24 cellular contexts compared by ENCODE assay signal in genomic region chr18:39235118-39235719, GRCh38.
DNase-seq lines count a peak whose midpoint lies in the region; ATAC-seq, FAIRE-seq and TF ChIP-seq lines count a peak whose summit lies in the region.
"Had no signal": no experiment of that assay in that cellular context is flagged by ENCODE, and none has a peak within 500 bp of the region (broad histone marks: within the 10 kb centered on the region; RNA-seq: fewer than 3 reads in every experiment).

No MANE protein-coding gene starts in this region.

- no peaks in the 10 kb centered on the region for H4K20me1 ChIP-seq in HepG2 (ENCODE audit: insufficient read depth, low read length)
- H4K20me1 ChIP-seq: BLaER1 treated with 17β-estradiol and CSF1 and Interleukin-3, amounts not matched to agents 10 nM and 100 nM had no signal

- no TSS peak for BruUV-seq in HepG2 (replicated peaks; lab: Mats Ljungman, UMichigan)

- H3K9me3 ChIP-seq in HepG2 (ENCODE audit: low read length) (no peaks in the 10 kb centered on the region), neuronal stem cell (replicated peaks in 1 of 2; ENCODE audit: control insufficient read depth in 2 of 2, insufficient read depth in 1 of 2, low read depth in 1 of 2, low read length in 2 of 2) (peaks cover 4 to 9% of the 10 kb centered on the region in 2 donors)
- H3K9me3 ChIP-seq: A549, Caco-2 had no signal

- H3K4me3 Mint-ChIP-seq in activated naive CD8-positive, alpha-beta T cell treated with anti-CD3 and anti-CD28 coated beads, Interleukin-2, amount 50 U/mL, for 24 hours, result no peak overlapping the region
- no peak overlapping the region for H3K4me3 Mint-ChIP-seq in activated naive CD8-positive, alpha-beta T cell treated with anti-CD3 and anti-CD28 coated beads for 36 hours
- no peak overlapping the region for H3K4me3 Mint-ChIP-seq in stimulated activated memory B cell treated with anti-CD40 and anti-IgM and Interleukin-4, amounts not matched to agents 10 μg/mL and 1 μg/mL and 100 μg/mL, for 72 hours
- H3K4me3 Mint-ChIP-seq: B cell; CD4-positive, alpha-beta T cell; CD8-positive, alpha-beta T cell had no signal

- peak overlapping the region; percentile 17 for H3K23ac ChIP-seq in neuronal stem cell (ENCODE audit: low read depth, low read length, poor library complexity)

- H3K18ac ChIP-seq in neuronal stem cell (ENCODE audit: low read length), result peak overlapping the region; percentile 22

- no peaks in the 10 kb centered on the region for H3K36me3 Mint-ChIP-seq in activated naive CD8-positive, alpha-beta T cell treated with anti-CD3 and anti-CD28 coated beads, Interleukin-2, amount 50 U/mL, for 24 hours (ENCODE audit: low read depth)
- no peaks in the 10 kb centered on the region for H3K36me3 Mint-ChIP-seq in activated naive CD8-positive, alpha-beta T cell treated with anti-CD3 and anti-CD28 coated beads for 36 hours
- no peaks in the 10 kb centered on the region for H3K36me3 Mint-ChIP-seq in stimulated activated memory B cell treated with anti-CD40 and anti-IgM and Interleukin-4, amounts not matched to agents 10 μg/mL and 1 μg/mL and 100 μg/mL, for 72 hours
- H3K36me3 Mint-ChIP-seq: CD8-positive, alpha-beta T cell had no signal

- no peak for TF ChIP-seq CTCF in HepG2 (CRISPR knock-in tag; IDR thresholded peaks at IDR 0.05)

- intact Hi-C loops in HepG2 (cut with micrococcal nuclease; ENCODE audit: unreplicated experiment), result no loop called here

- no peak overlapping the region for H3K4ac ChIP-seq in neuronal stem cell (ENCODE audit: low read length)

- H3K9ac ChIP-seq in HepG2 (ENCODE audit: insufficient read depth, low read depth, low read length) (no peak overlapping the region), neuronal stem cell (ENCODE audit: low read depth, low read length, poor library complexity) (no peak overlapping the region)
- H3K9ac ChIP-seq: BLaER1 treated with 17β-estradiol and CSF1 and Interleukin-3, amounts not matched to agents 10 nM and 100 nM had no signal

- H3K14ac ChIP-seq in neuronal stem cell (ENCODE audit: low read length), result peak overlapping the region; percentile 78

- no peak overlapping the region for H4K91ac ChIP-seq in neuronal stem cell (ENCODE audit: low read depth, low read length, poor library complexity)

- H3K27ac ChIP-seq in HepG2 (ENCODE audit: extremely low read length, insufficient read depth, low read length) (no peak overlapping the region), neuronal stem cell (replicated peaks; ENCODE audit: low read length) (no peak overlapping the region)
- H3K27ac ChIP-seq: 22Rv1; A549; BLaER1 treated with 17β-estradiol and CSF1 and Interleukin-3, amounts not matched to agents 10 nM and 100 nM; C4-2B had no signal

- H2BK120ac ChIP-seq in neuronal stem cell (ENCODE audit: low read depth, low read length), result no peak overlapping the region

- TF ChIP-seq EP300 in HepG2 (IDR thresholded peaks at IDR 0.05; ENCODE audit: low read depth in 2 of 2, low read length in 2 of 2) (no peak), HepG2 (CRISPR knock-in tag; IDR thresholded peaks at IDR 0.05; ENCODE audit: borderline replicate concordance) (no peak)

- no peaks in the 10 kb centered on the region; a peak in 1 of 5 replicates for H3K27me3 ChIP-seq in HepG2 (ENCODE audit: control insufficient read depth in 1 of 2, insufficient read depth in 2 of 2, low read length in 2 of 2)
- H3K27me3 ChIP-seq in neuronal stem cell (ENCODE audit: control insufficient read depth in 3 of 3, insufficient read depth in 3 of 3, low read depth in 1 of 3, low read length in 3 of 3), result no peaks in the 10 kb centered on the region
- H3K27me3 ChIP-seq: BLaER1 treated with 17β-estradiol and CSF1 and Interleukin-3, amounts not matched to agents 10 nM and 100 nM had no signal

- peaks cover 22% of the 10 kb centered on the region for H3K4me1 ChIP-seq in HepG2 (ENCODE audit: insufficient read depth, low read length)
- peaks cover 0 to 1% of the 10 kb centered on the region in 2 donors for H3K4me1 ChIP-seq in neuronal stem cell (ENCODE audit: control insufficient read depth in 2 of 2, insufficient read depth in 1 of 2, low read depth in 1 of 2, low read length in 2 of 2)
- H3K4me1 ChIP-seq: A549; BLaER1 treated with 17β-estradiol and CSF1 and Interleukin-3, amounts not matched to agents 10 nM and 100 nM; Caco-2 had no signal

- no peak for DNase-seq in activated naive CD8-positive, alpha-beta T cell treated with anti-CD3 and anti-CD28 coated beads, Interleukin-2, amount 50 U/mL, for 24 hours
- DNase-seq in activated naive CD8-positive, alpha-beta T cell treated with anti-CD3 and anti-CD28 coated beads for 36 hours, result no peak
- DNase-seq in HepG2 (ENCODE audit: low spot score) (no peak), neuronal stem cell (ENCODE audit: low spot score) (no peak), OCI-M2 (lab: John Stamatoyannopoulos, UW; ENCODE audit: unreplicated experiment) (no peak), NCI-H1694 treated with DMSO at 0.1 percent for 48 hours (lab: John Stamatoyannopoulos, UW) (no peak)
- DNase-seq: AML-193; Caco-2; Calu3; CD4-positive, alpha-beta T cell; CD8-positive, alpha-beta T cell; DMS79 treated with DMSO at 0.1 percent for 48 hours; GF-D8 had no signal

- H3K79me2 ChIP-seq in HepG2 (ENCODE audit: insufficient read depth, low read length), result no peaks in the 10 kb centered on the region

- H3K4me2 ChIP-seq in HepG2 (ENCODE audit: low read depth, low read length), result no peak overlapping the region
- H3K4me2 ChIP-seq in neuronal stem cell (ENCODE audit: insufficient read depth, low read length, poor library complexity, severe bottlenecking), result no peak overlapping the region
- H3K4me2 ChIP-seq: A549; BLaER1 treated with 17β-estradiol and CSF1 and Interleukin-3, amounts not matched to agents 10 nM and 100 nM had no signal

- H3K79me1 ChIP-seq in neuronal stem cell (ENCODE audit: low read depth, low read length), result no peaks in the 10 kb centered on the region

- no peak overlapping the region for H2BK15ac ChIP-seq in neuronal stem cell (ENCODE audit: low read length)

- no peak overlapping the region for H2BK5ac ChIP-seq in neuronal stem cell (ENCODE audit: low read length)

- H4K8ac ChIP-seq in neuronal stem cell (ENCODE audit: low read depth, low read length), result no peak overlapping the region

- H2AFZ ChIP-seq in HepG2 (ENCODE audit: low read length) (no peak overlapping the region), neuronal stem cell (ENCODE audit: low read length) (no peak overlapping the region)

- in situ Hi-C loops in HepG2 (cut with HindIII; ENCODE audit: extremely low pct_ligation_motif_present, low pct_unique_long_range_greater_than_20kb), result no loop called here

- POLR2A ChIA-PET in HepG2 (lab: Yijun Ruan, JAX), result no interaction called here

- no peak for FAIRE-seq in HepG2 (lab: Jason Lieb, UNC)
- FAIRE-seq: A549, D721Med, G401.6, GM12891, GM19239 had no signal

- H3K9me3 Mint-ChIP-seq in activated naive CD8-positive, alpha-beta T cell treated with anti-CD3 and anti-CD28 coated beads, Interleukin-2, amount 50 U/mL, for 24 hours, result peaks cover 3% of the 10 kb centered on the region
- no peaks in the 10 kb centered on the region for H3K9me3 Mint-ChIP-seq in activated naive CD8-positive, alpha-beta T cell treated with anti-CD3 and anti-CD28 coated beads for 36 hours
- H3K9me3 Mint-ChIP-seq in stimulated activated memory B cell treated with anti-CD40 and anti-IgM and Interleukin-4, amounts not matched to agents 10 μg/mL and 1 μg/mL and 100 μg/mL, for 72 hours, result no peaks in the 10 kb centered on the region

- peak; percentile 15 for ATAC-seq in activated naive CD8-positive, alpha-beta T cell treated with anti-CD3 and anti-CD28 coated beads, Interleukin-2, amount 50 U/mL, for 24 hours
- ATAC-seq in HepG2 (no peak), GM19452 (IDR thresholded peaks at IDR 0.05; ENCODE audit: unreplicated experiment) (no peak)
- peak; percentile 45 for ATAC-seq in stimulated activated memory B cell treated with anti-CD40 and anti-IgM and Interleukin-4, amounts not matched to agents 10 μg/mL and 1 μg/mL and 100 μg/mL, for 72 hours
- ATAC-seq: A549; CD8-positive, alpha-beta T cell had no signal

- H3K27ac Mint-ChIP-seq in activated naive CD8-positive, alpha-beta T cell treated with anti-CD3 and anti-CD28 coated beads, Interleukin-2, amount 50 U/mL, for 24 hours, result no peak overlapping the region
- H3K27ac Mint-ChIP-seq in activated naive CD8-positive, alpha-beta T cell treated with anti-CD3 and anti-CD28 coated beads for 36 hours, result no peak overlapping the region
- no peak overlapping the region for H3K27ac Mint-ChIP-seq in stimulated activated memory B cell treated with anti-CD40 and anti-IgM and Interleukin-4, amounts not matched to agents 10 μg/mL and 1 μg/mL and 100 μg/mL, for 72 hours
- H3K27ac Mint-ChIP-seq: B cell; CD4-positive, alpha-beta T cell; CD8-positive, alpha-beta T cell had no signal

- TF ChIP-seq RAD21 in HepG2 (CRISPR knock-in tag; IDR thresholded peaks at IDR 0.05), result no peak

- H2BK12ac ChIP-seq in neuronal stem cell (ENCODE audit: low read length), result no peak overlapping the region

- H3K4me3 ChIP-seq in HepG2 (replicated peaks in 1 of 3; ENCODE audit: insufficient read depth in 1 of 3, low read depth in 2 of 3, low read length in 3 of 3) (no peak overlapping the region), neuronal stem cell (ENCODE audit: low read length in 2 of 2) (no peak overlapping the region)
- H3K4me3 ChIP-seq: A549; BLaER1 treated with 17β-estradiol and CSF1 and Interleukin-3, amounts not matched to agents 10 nM and 100 nM had no signal

- CTCF ChIA-PET in HepG2 (lab: Yijun Ruan, JAX; ENCODE audit: low intra/inter-chr PET ratio, low total read pairs), result no interaction called here

- WGBS in HepG2 (ENCODE audit: low lambda C conversion rate), result 90% methylated on average over 4 of the region's 19 CpGs
- WGBS in neuronal stem cell (ENCODE audit: extremely low coverage in 2 of 2, insufficient read length in 2 of 2, insufficient replicate concordance in 1 of 2), 2 donors, result no CpG with 5 or more reads among the region's 19 CpGs

- H3K36me3 ChIP-seq in HepG2 (replicated peaks in 1 of 2; ENCODE audit: control insufficient read depth in 1 of 2, insufficient read depth in 2 of 2, low read length in 2 of 2) (no peaks in the 10 kb centered on the region), neuronal stem cell (replicated peaks in 1 of 2; ENCODE audit: control insufficient read depth in 2 of 2, insufficient read depth in 2 of 2, low read length in 2 of 2) (peaks cover 0 to 2% of the 10 kb centered on the region in 2 donors)
- H3K36me3 ChIP-seq: BLaER1 treated with 17β-estradiol and CSF1 and Interleukin-3, amounts not matched to agents 10 nM and 100 nM had no signal

- H2AK5ac ChIP-seq in neuronal stem cell (ENCODE audit: low read depth, low read length), result no peak overlapping the region

- H3K27me3 Mint-ChIP-seq in activated naive CD8-positive, alpha-beta T cell treated with anti-CD3 and anti-CD28 coated beads, Interleukin-2, amount 50 U/mL, for 24 hours, result no peaks in the 10 kb centered on the region
- H3K27me3 Mint-ChIP-seq in activated naive CD8-positive, alpha-beta T cell treated with anti-CD3 and anti-CD28 coated beads for 36 hours, result no peaks in the 10 kb centered on the region
- H3K27me3 Mint-ChIP-seq in stimulated activated memory B cell treated with anti-CD40 and anti-IgM and Interleukin-4, amounts not matched to agents 10 μg/mL and 1 μg/mL and 100 μg/mL, for 72 hours, result no peaks in the 10 kb centered on the region
- H3K27me3 Mint-ChIP-seq: B cell; CD4-positive, alpha-beta T cell had no signal

- no peaks in the 10 kb centered on the region for H3K4me1 Mint-ChIP-seq in activated naive CD8-positive, alpha-beta T cell treated with anti-CD3 and anti-CD28 coated beads, Interleukin-2, amount 50 U/mL, for 24 hours
- H3K4me1 Mint-ChIP-seq in activated naive CD8-positive, alpha-beta T cell treated with anti-CD3 and anti-CD28 coated beads for 36 hours, result no peaks in the 10 kb centered on the region
- H3K4me1 Mint-ChIP-seq in stimulated activated memory B cell treated with anti-CD40 and anti-IgM and Interleukin-4, amounts not matched to agents 10 μg/mL and 1 μg/mL and 100 μg/mL, for 72 hours, result no peaks in the 10 kb centered on the region
- H3K4me1 Mint-ChIP-seq: B cell had no signal

- TF ChIP-seq POLR2A in HepG2 (IDR thresholded peaks at IDR 0.05; ENCODE audit: insufficient read depth in 1 of 2, low read depth in 2 of 2, low read length in 2 of 2), result no peak

Comparison
In these comparisons a context has a peak if more than half of its experiments do, and no peak if none do; other contexts are left out.
1. ATAC-seq: peak in activated naive CD8-positive, alpha-beta T cell treated with anti-CD3 and anti-CD28 coated beads, Interleukin-2, amount 50 U/mL, for 24 hours (single experiment) and stimulated activated memory B cell treated with anti-CD40 and anti-IgM and Interleukin-4, amounts not matched to agents 10 μg/mL and 1 μg/mL and 100 μg/mL, for 72 hours (single experiment); none in HepG2 (single experiment) and GM19452 (single experiment).